ENCODE assay signal across 12 cellular contexts in genomic region chr9:137456864-137457405, GRCh38. TPM values are rescaled to one million over a fixed set of nuclear protein-coding genes. Genes with fewer than 3 reads are reported as not detected.
DNase-seq lines count a peak whose midpoint lies in the region; ATAC-seq and TF ChIP-seq lines count a peak whose summit lies in the region.
"Had no signal": no experiment of that assay in that cellular context is flagged by ENCODE, and none has a peak within 500 bp of the region (broad histone marks: within the 10 kb centered on the region; RNA-seq: fewer than 3 reads in every experiment).

No MANE protein-coding gene starts in this region.

- H3K36me3 ChIP-seq in NT2/D1 (ENCODE audit: insufficient read depth, insufficient read length, low read length) (peaks cover 53% of the 10 kb centered on the region), A673 (ENCODE audit: insufficient read depth, low read length, poor library complexity, severe bottlenecking) (peaks cover 11% of the 10 kb centered on the region)
- H3K36me3 ChIP-seq in effector memory CD4-positive, alpha-beta T cell (ENCODE audit: control insufficient read depth, insufficient read depth, low read length): peaks cover 11% of the 10 kb centered on the region
- H3K36me3 ChIP-seq: cardiac muscle cell had no signal

- ATAC-seq in sciatic nerve: no peak
- ATAC-seq in GM19023 (IDR thresholded peaks at IDR 0.05; ENCODE audit: unreplicated experiment): no peak
- ATAC-seq: esophagus mucosa had no signal

- intact Hi-C loops in dorsolateral prefrontal cortex (cut with DNase I) (no loop called here), sciatic nerve (cut with DNase I) (no loop called here), A673 (cut with micrococcal nuclease; ENCODE audit: unreplicated experiment) (no loop called here)

- no peaks in the 10 kb centered on the region for H3K9me3 Mint-ChIP-seq in activated CD4-positive, alpha-beta T cell treated with anti-CD3 and anti-CD28 coated beads, Interleukin-2, amount 10 ng/mL, durations not matched to agents 7 days and 5 days

- H3K4me1 ChIP-seq in NT2/D1 (ENCODE audit: insufficient read depth, insufficient read length) (peaks cover 53% of the 10 kb centered on the region), A673 (ENCODE audit: insufficient read depth, low read length, poor library complexity, severe bottlenecking) (peaks cover 20% of the 10 kb centered on the region)
- peaks cover 62% of the 10 kb centered on the region for H3K4me1 ChIP-seq in effector memory CD4-positive, alpha-beta T cell (ENCODE audit: control insufficient read depth, insufficient read depth, low read length, poor library complexity, severe bottlenecking)

- no peak for DNase-seq in activated CD4-positive, alpha-beta T cell treated with anti-CD3 and anti-CD28 coated beads, Interleukin-2, amount 10 ng/mL, durations not matched to agents 7 days and 5 days
- no peak for DNase-seq in activated CD4-positive, alpha-beta T cell treated with anti-CD3 and anti-CD28 coated beads, Interleukin-2, amount 50 U/mL, for 48 hours
- DNase-seq in NT2/D1 (ENCODE audit: low read depth, low spot score) (no peak), dorsolateral prefrontal cortex (peak in 5 of 10 donors; percentile 3 to 39 (median 36)), sciatic nerve (ENCODE audit: low spot score) (peak; percentile 62), A673 (ENCODE audit: low spot score) (no peak)
- DNase-seq in effector memory CD4-positive, alpha-beta T cell: no peak
- DNase-seq: NCI-H510A treated with DMSO at 0.1 percent for 48 hours; stimulated activated naive CD4-positive, alpha-beta T cell had no signal

- no peaks in the 10 kb centered on the region for H3K27me3 Mint-ChIP-seq in activated CD4-positive, alpha-beta T cell treated with anti-CD3 and anti-CD28 coated beads, Interleukin-2, amount 10 ng/mL, durations not matched to agents 7 days and 5 days

- peak overlapping the region; percentile 66 for H3K27ac Mint-ChIP-seq in activated CD4-positive, alpha-beta T cell treated with anti-CD3 and anti-CD28 coated beads, Interleukin-2, amount 10 ng/mL, durations not matched to agents 7 days and 5 days

- H3K4me3 ChIP-seq in NT2/D1 (ENCODE audit: insufficient read length, low read depth) (no peak overlapping the region), dorsolateral prefrontal cortex (peak overlapping the region in 46 of 59 donors; percentile 3 to 96 (median 80)), A673 (ENCODE audit: low read depth, low read length, poor library complexity, severe bottlenecking) (no peak overlapping the region)
- H3K4me3 ChIP-seq in effector memory CD4-positive, alpha-beta T cell (ENCODE audit: insufficient read depth, low read depth, low read length, poor library complexity, severe bottlenecking): no peak overlapping the region
- H3K4me3 ChIP-seq: cardiac muscle cell had no signal

- peaks cover 44% of the 10 kb centered on the region for H3K4me1 Mint-ChIP-seq in activated CD4-positive, alpha-beta T cell treated with anti-CD3 and anti-CD28 coated beads, Interleukin-2, amount 10 ng/mL, durations not matched to agents 7 days and 5 days

- H3K27me3 ChIP-seq in NT2/D1 (ENCODE audit: insufficient read depth, insufficient read length): peaks cover 6% of the 10 kb centered on the region
- H3K27me3 ChIP-seq in dorsolateral prefrontal cortex: no peaks in the 10 kb centered on the region
- H3K27me3 ChIP-seq in A673 (replicated peaks; ENCODE audit: insufficient read depth, low read depth, low read length, poor library complexity): no peaks in the 10 kb centered on the region
- H3K27me3 ChIP-seq in effector memory CD4-positive, alpha-beta T cell (replicated peaks; ENCODE audit: control insufficient read depth, insufficient read depth, low read length, poor library complexity, severe bottlenecking): no peaks in the 10 kb centered on the region

- H3K9me3 ChIP-seq in NT2/D1 (ENCODE audit: insufficient read depth, low read length) (no peaks in the 10 kb centered on the region), A673 (ENCODE audit: low read depth, low read length, poor library complexity, severe bottlenecking) (no peaks in the 10 kb centered on the region)
- no peaks in the 10 kb centered on the region for H3K9me3 ChIP-seq in effector memory CD4-positive, alpha-beta T cell (ENCODE audit: control insufficient read depth, low read length)

- no TSS peak for BruUV-seq in A673 (replicated peaks; lab: Mats Ljungman, UMichigan)

- peak overlapping the region; percentile 22 for H3K9ac ChIP-seq in NT2/D1 (ENCODE audit: insufficient read length, low read depth)

- CTCF ChIA-PET in activated CD4-positive, alpha-beta T cell treated with anti-CD3 and anti-CD28 coated beads, Interleukin-2, amount 10 ng/mL, durations not matched to agents 7 days and 5 days (lab: Charles Lee): interaction anchor here (0.6 to 1.6 kb wide), 4 partner anchors 11 to 34 kb away, joined by 3 to 6 read pairs (median 4); partner anchors contain the start of genes EXD3 and NOXA1
- CTCF ChIA-PET in A673 (lab: Charles Lee): no interaction called here

- H3K27ac ChIP-seq in dorsolateral prefrontal cortex: peak overlapping the region in 53 of 59 donors; percentile 1 to 95 (median 67)
- no peak overlapping the region for H3K27ac ChIP-seq in A673 (ENCODE audit: low read depth, low read length, poor library complexity, severe bottlenecking)
- no peak overlapping the region for H3K27ac ChIP-seq in effector memory CD4-positive, alpha-beta T cell (ENCODE audit: insufficient read depth, low read length, poor library complexity, severe bottlenecking)
- H3K27ac ChIP-seq: cardiac muscle cell had no signal

- peaks cover 11% of the 10 kb centered on the region for H3K36me3 Mint-ChIP-seq in activated CD4-positive, alpha-beta T cell treated with anti-CD3 and anti-CD28 coated beads, Interleukin-2, amount 10 ng/mL, durations not matched to agents 7 days and 5 days (ENCODE audit: low read depth)

- peak overlapping the region; percentile 32 for H3K4me3 Mint-ChIP-seq in activated CD4-positive, alpha-beta T cell treated with anti-CD3 and anti-CD28 coated beads, Interleukin-2, amount 10 ng/mL, durations not matched to agents 7 days and 5 days

- POLR2A ChIA-PET in activated CD4-positive, alpha-beta T cell treated with anti-CD3 and anti-CD28 coated beads, Interleukin-2, amount 10 ng/mL, durations not matched to agents 7 days and 5 days (lab: Charles Lee): no interaction called here
- POLR2A ChIA-PET in A673 (lab: Charles Lee; ENCODE audit: low non-redundant PET): no interaction called here

- TF ChIP-seq CTCF in dorsolateral prefrontal cortex (IDR thresholded peaks at IDR 0.05 in 54 of 56, conservative IDR thresholded peaks at IDR 0.05 in 2 of 56; ENCODE audit: low read depth in 1 of 56, partially characterized antibody in 56 of 56) (no peak), A673 (conservative IDR thresholded peaks at IDR 0.05; ENCODE audit: low read depth, low read length) (no peak)

RNA-seq across cellular contexts. Expression of gene NSMF, which starts 2.2 kb away (rescaled TPM):
- 10 to 100 TPM; 57.6 to 60.3 TPM for total RNA-seq in activated CD4-positive, alpha-beta T cell treated with anti-CD3 and anti-CD28 coated beads, Interleukin-2, amount 10 ng/mL, durations not matched to agents 7 days and 5 days
- 100 to 1,000 TPM; 113 to 445 (median 234) TPM for total RNA-seq in dorsolateral prefrontal cortex
- total RNA-seq in sciatic nerve: 50.4 TPM
- total RNA-seq in A673 (2021): 52.7 and 54.9 TPM in 2 replicates

RNA-seq across cellular contexts. Expression of gene ENTPD8, which starts 15.8 kb away (rescaled TPM):
- not detected for total RNA-seq in activated CD4-positive, alpha-beta T cell treated with anti-CD3 and anti-CD28 coated beads, Interleukin-2, amount 10 ng/mL, durations not matched to agents 7 days and 5 days
- under 1 TPM in 5 of 120 experiments, not detected in 115; 0.18 to 0.43 (median 0.25) TPM for total RNA-seq in dorsolateral prefrontal cortex
- total RNA-seq in sciatic nerve: not detected
- total RNA-seq in A673 (2021): not detected in 2 replicates
- total RNA-seq: esophagus mucosa had no signal

RNA-seq across cellular contexts. Expression of gene NOXA1, which starts 33.7 kb away (rescaled TPM):
- total RNA-seq in activated CD4-positive, alpha-beta T cell treated with anti-CD3 and anti-CD28 coated beads, Interleukin-2, amount 10 ng/mL, durations not matched to agents 7 days and 5 days: 1 to 10 TPM in 1 of 2 experiments, under 1 TPM in 1; 0.46 to 1.1 TPM
- total RNA-seq in dorsolateral prefrontal cortex (10 to 100 TPM in 110 of 120 experiments, 1 to 10 TPM in 10; 7.0 to 34.3 (median 16.0) TPM), sciatic nerve (7.4 TPM), A673 (2021) (0.28 and 0.79 TPM in 2 replicates)

RNA-seq across cellular contexts. Expression of gene EXD3, which starts 34.0 kb away (rescaled TPM):
- total RNA-seq in activated CD4-positive, alpha-beta T cell treated with anti-CD3 and anti-CD28 coated beads, Interleukin-2, amount 10 ng/mL, durations not matched to agents 7 days and 5 days: 10 to 100 TPM; 10.3 to 13.2 TPM
- 10 to 100 TPM; 22.2 to 94.1 (median 36.5) TPM for total RNA-seq in dorsolateral prefrontal cortex
- 48.1 TPM for total RNA-seq in sciatic nerve
- 6.3 and 9.4 TPM in 2 replicates for total RNA-seq in A673 (2021)

Comparison
In these comparisons a context has a peak if more than half of its experiments do, and no peak if none do; other contexts are left out.
1. H3K4me3 ChIP-seq: peak in dorsolateral prefrontal cortex (46 of 59); none in NT2/D1 (single experiment), A673 (single experiment) and effector memory CD4-positive, alpha-beta T cell (single experiment).
2. H3K27ac ChIP-seq: peak in dorsolateral prefrontal cortex (53 of 59); none in A673 (single experiment) and effector memory CD4-positive, alpha-beta T cell (single experiment).